24 cellular contexts compared by ENCODE assay signal in the genomic region with DNA sequence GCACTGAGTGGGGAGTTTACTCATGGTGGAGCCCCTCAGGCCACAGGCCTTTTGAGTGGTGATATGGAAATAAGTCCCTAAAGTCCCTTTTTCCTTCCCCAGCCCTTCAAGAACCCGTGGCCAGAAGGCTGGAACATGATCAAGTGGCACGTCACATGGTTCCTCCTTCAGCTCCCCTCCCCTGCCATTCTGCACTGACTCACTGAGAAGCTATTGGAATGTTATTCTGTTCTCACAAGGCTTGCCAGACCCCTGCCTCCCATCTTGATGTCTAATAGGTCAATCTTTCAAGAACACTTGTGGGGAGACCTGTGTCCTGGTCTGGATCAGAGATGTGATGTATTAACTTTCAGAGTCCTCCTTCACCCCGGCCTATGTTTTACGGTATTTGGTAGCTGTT.
DNase-seq lines count a peak whose midpoint lies in the region; ATAC-seq and TF ChIP-seq lines count a peak whose summit lies in the region.
"Had no signal": no experiment of that assay in that cellular context is flagged by ENCODE, and none has a peak within 500 bp of the region (broad histone marks: within the 10 kb centered on the region; RNA-seq: fewer than 3 reads in every experiment).

No MANE protein-coding gene starts in this region.

- DNase-seq in EL (peak; percentile 30), NT2/D1 (ENCODE audit: low read depth, low spot score) (peak; percentile 16), epithelial cell of proximal tubule (ENCODE audit: low read depth) (peak; percentile 19), myocyte (ENCODE audit: low read depth) (peak; percentile 1), NCI-H187 treated with DMSO at 0.1 percent for 48 hours (lab: John Stamatoyannopoulos, UW) (no peak)
- DNase-seq: activated CD4-positive, alpha-beta T cell treated with anti-CD3 and anti-CD28 coated beads, Interleukin-2, amount 50 U/mL, for 1 hour; CD4-positive, CD25-positive, alpha-beta regulatory T cell; DMS 273 treated with DMSO at 0.1 percent for 48 hours; esophagus squamous epithelium; GOT3; midbrain; NCI-H1105 treated with DMSO at 0.1 percent for 48 hours; NCI-H510A; NK-92 treated with Interleukin-12 subunit alpha and Interleukin-12 subunit beta, amount 100 ng/mL, for 24 hours; posterior cingulate gyrus; stimulated activated naive CD4-positive, alpha-beta T cell; T-helper 2 cell had no signal

- H3K4me1 ChIP-seq in NT2/D1 (ENCODE audit: insufficient read depth, insufficient read length), result no peaks in the 10 kb centered on the region
- H3K4me1 ChIP-seq: esophagus squamous epithelium, SJSA1 had no signal

- H3K9ac ChIP-seq in NT2/D1 (ENCODE audit: insufficient read length, low read depth), result no peak overlapping the region

- ATAC-seq in GM21576 (IDR thresholded peaks at IDR 0.05; ENCODE audit: unreplicated experiment) (no peak), GM21786 (IDR thresholded peaks at IDR 0.05; ENCODE audit: unreplicated experiment) (no peak), HG03342 (IDR thresholded peaks at IDR 0.05; ENCODE audit: unreplicated experiment) (no peak)
- ATAC-seq: activated T-helper 17 cell treated with anti-CD3 and anti-CD28 coated beads, Interleukin-2, amount 50 U/mL, for 72 hours; left lobe of liver had no signal

- H3K36me3 ChIP-seq in NT2/D1 (ENCODE audit: insufficient read depth, insufficient read length, low read length), result no peaks in the 10 kb centered on the region
- H3K36me3 ChIP-seq: esophagus squamous epithelium, SJSA1 had no signal

- no peak for TF ChIP-seq CTCF in epithelial cell of proximal tubule (conservative IDR thresholded peaks at IDR 0.05; ENCODE audit: low read depth, low read length)

- H3K4me3 ChIP-seq in NT2/D1 (ENCODE audit: insufficient read length, low read depth), result no peak overlapping the region
- no peak overlapping the region for H3K4me3 ChIP-seq in epithelial cell of proximal tubule (ENCODE audit: low read depth, low read length)
- H3K4me3 ChIP-seq: coronary artery, esophagus squamous epithelium, SJSA1 had no signal

- H3K9me3 ChIP-seq in NT2/D1 (ENCODE audit: insufficient read depth, low read length), result no peaks in the 10 kb centered on the region
- H3K9me3 ChIP-seq: esophagus squamous epithelium, SJSA1 had no signal

- no peaks in the 10 kb centered on the region for H3K27me3 ChIP-seq in NT2/D1 (ENCODE audit: insufficient read depth, insufficient read length)
- H3K27me3 ChIP-seq: esophagus squamous epithelium had no signal
